In genomic region chr3:119360736-119361462, GRCh38 we compare ENCODE assay signal across 15 cellular contexts.
"Had no signal": no experiment of that assay in that cellular context is flagged by ENCODE, and none has a peak within 500 bp of the region (broad histone marks: within the 10 kb centered on the region; RNA-seq: fewer than 3 reads in every experiment).

No MANE protein-coding gene starts in this region.

- H3K9me3 Mint-ChIP-seq: activated naive CD4-positive, alpha-beta T cell treated with anti-CD3 and anti-CD28 coated beads for 36 hours; activated naive CD8-positive, alpha-beta T cell treated with anti-CD3 and anti-CD28 coated beads, Interleukin-2, amount 50 U/mL, for 24 hours; activated T-helper 2 cell treated with anti-CD3 and anti-CD28 coated beads, Interferon-gamma antibody, Interleukin-2, Interleukin-4, amounts not matched to agents 10 μg/mL and 5 μg/mL and 100 μg/mL, durations not matched to agents 14 hours and 24 hours and 36 hours had no signal

- H3K4me1 ChIP-seq: uterus had no signal

- H3K27ac ChIP-seq: esophagus muscularis mucosa, stomach, testis, uterus had no signal

- H3K4me3 ChIP-seq: esophagus muscularis mucosa, stomach, testis, uterus had no signal

- H3K27me3 ChIP-seq: esophagus muscularis mucosa, stomach, testis, uterus had no signal

- H3K36me3 ChIP-seq: stomach, uterus had no signal

- H3K4me1 Mint-ChIP-seq: activated naive CD8-positive, alpha-beta T cell treated with anti-CD3 and anti-CD28 coated beads, Interleukin-2, amount 50 U/mL, for 24 hours had no signal

- DNase-seq: activated CD4-positive, alpha-beta T cell treated with anti-CD3 and anti-CD28 coated beads for 1 hour; activated CD4-positive, alpha-beta T cell treated with anti-CD3 and anti-CD28 coated beads, Interleukin-2, amount 50 U/mL, for 4 hours; activated naive CD4-positive, alpha-beta T cell treated with anti-CD3 and anti-CD28 coated beads for 36 hours; activated naive CD8-positive, alpha-beta T cell treated with anti-CD3 and anti-CD28 coated beads, Interleukin-2, amount 50 U/mL, for 24 hours; activated T-cell treated with anti-CD3 and anti-CD28 coated beads, Interleukin-2, amount 50 U/mL, for 1 hour; aorta; glutamatergic neuron; stimulated activated CD4-positive, alpha-beta T cell treated with anti-CD3 and anti-CD28 coated beads, Interleukin-12 subunit alpha, Interleukin-12 subunit beta, amount 100 ng/mL, for 4 hours; stimulated activated CD4-positive, alpha-beta T cell treated with anti-CD3 and anti-CD28 coated beads, Interleukin-2, amount 100 ng/mL, for 24 hours; stomach; testis; uterus had no signal

- H3K4me3 Mint-ChIP-seq: activated naive CD4-positive, alpha-beta T cell treated with anti-CD3 and anti-CD28 coated beads for 36 hours; activated naive CD8-positive, alpha-beta T cell treated with anti-CD3 and anti-CD28 coated beads, Interleukin-2, amount 50 U/mL, for 24 hours had no signal

- H3K27ac Mint-ChIP-seq: activated naive CD8-positive, alpha-beta T cell treated with anti-CD3 and anti-CD28 coated beads, Interleukin-2, amount 50 U/mL, for 24 hours; activated T-helper 2 cell treated with anti-CD3 and anti-CD28 coated beads, Interferon-gamma antibody, Interleukin-2, Interleukin-4, amounts not matched to agents 10 μg/mL and 5 μg/mL and 100 μg/mL, durations not matched to agents 14 hours and 24 hours and 36 hours had no signal

- FAIRE-seq: islet of Langerhans had no signal

- ATAC-seq: activated naive CD8-positive, alpha-beta T cell treated with anti-CD3 and anti-CD28 coated beads, Interleukin-2, amount 50 U/mL, for 24 hours had no signal

- H3K9me3 ChIP-seq: esophagus muscularis mucosa, stomach, testis, uterus had no signal
